In genomic region chr9:14180942-14181270, GRCh38 we compare ENCODE assay signal across 1 cellular context.
TF ChIP-seq lines count a peak whose summit lies in the region.

No MANE protein-coding gene starts in this region.

TF ChIP-seq in HepG2, 621 proteins besides CTCF, POLR2A, EP300 and RAD21 (continued from another document):
- TF ChIP-seq TFDP1 (CRISPR knock-in tag; IDR thresholded peaks at IDR 0.05; ENCODE audit: borderline replicate concordance) (no peak), HMG20B (CRISPR knock-in tag; conservative IDR thresholded peaks at IDR 0.05) (no peak), ZNF597 (CRISPR knock-in tag; IDR thresholded peaks at IDR 0.05) (no peak), ATF5 (CRISPR knock-in tag; IDR thresholded peaks at IDR 0.05; ENCODE audit: low read depth) (no peak), ZNF720 (CRISPR knock-in tag; IDR thresholded peaks at IDR 0.05) (no peak), ZFP1 (CRISPR knock-in tag; IDR thresholded peaks at IDR 0.05) (no peak)
